In the genomic region with DNA sequence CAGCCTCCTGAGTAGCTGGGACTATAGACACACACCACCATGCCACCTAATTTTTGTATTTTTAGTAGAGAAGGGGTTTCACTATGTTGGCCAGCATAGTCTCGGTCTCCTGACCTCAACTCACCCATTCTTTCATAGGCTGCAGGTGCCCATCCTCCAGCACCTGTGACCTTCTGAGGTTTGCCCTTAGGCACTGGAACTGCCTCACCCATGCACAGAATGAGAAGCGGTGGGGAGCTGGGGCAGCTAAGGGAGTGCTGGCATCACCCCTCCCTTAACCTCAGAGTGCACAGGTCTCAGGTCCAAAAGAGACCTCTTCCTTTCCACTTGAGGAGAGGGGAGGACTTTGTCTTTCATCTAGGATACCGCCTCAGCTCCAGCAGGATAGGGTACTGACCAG, we compare ENCODE assay signal across 28 cellular contexts.
"Had no signal": no experiment of that assay in that cellular context is flagged by ENCODE, and none has a peak within 500 bp of the region (broad histone marks: within the 10 kb centered on the region; RNA-seq: fewer than 3 reads in every experiment).

No MANE protein-coding gene starts in this region.

- H3K4me1 ChIP-seq: colonic mucosa, esophagus muscularis mucosa, esophagus squamous epithelium, foreskin keratinocyte, gastrocnemius medialis, gastroesophageal sphincter, heart left ventricle, heart right ventricle had no signal

- DNase-seq: colonic mucosa; cortex of kidney; dermis blood vessel endothelial cell; dorsolateral prefrontal cortex; effector CD4-positive, alpha-beta T cell; effector CD8-positive, alpha-beta T cell; effector memory CD4-positive, alpha-beta T cell; effector memory CD8-positive, alpha-beta T cell; endodermal cell; erythroblast; esophagus squamous epithelium; foreskin fibroblast; foreskin keratinocyte; foreskin melanocyte; gastrocnemius medialis; glutamatergic neuron; head of caudate nucleus; heart left ventricle; heart right ventricle had no signal

- ATAC-seq: effector memory CD8-positive, alpha-beta T cell; esophagus mucosa; foreskin keratinocyte; gastrocnemius medialis; gastroesophageal sphincter; heart left ventricle; heart right ventricle had no signal

- H3K36me3 ChIP-seq: colonic mucosa, esophagus muscularis mucosa, esophagus squamous epithelium, gastrocnemius medialis, gastroesophageal sphincter, heart left ventricle, heart right ventricle had no signal

- H3K27me3 ChIP-seq: colonic mucosa, esophagus muscularis mucosa, esophagus squamous epithelium, foreskin keratinocyte, gastrocnemius medialis, gastroesophageal sphincter, heart left ventricle had no signal

- H3K9me3 ChIP-seq: colonic mucosa, esophagus muscularis mucosa, esophagus squamous epithelium, gastrocnemius medialis, gastroesophageal sphincter had no signal

- H3K4me3 ChIP-seq: colonic mucosa, coronary artery, dorsolateral prefrontal cortex, esophagus muscularis mucosa, esophagus squamous epithelium, gastrocnemius medialis, gastroesophageal sphincter, heart left ventricle, heart right ventricle had no signal

- H3K27ac ChIP-seq: colonic mucosa, coronary artery, dorsolateral prefrontal cortex, epithelial cell of prostate, esophagus muscularis mucosa, esophagus squamous epithelium, foreskin keratinocyte, gastrocnemius medialis, gastroesophageal sphincter, heart left ventricle, heart right ventricle had no signal

- FAIRE-seq: colon, endometrium, endothelial cell of umbilical vein, frontal cortex had no signal
